In genomic region chr11:5102246-5102645, GRCh38 we compare ENCODE assay signal across 35 cellular contexts. TPM values are rescaled to one million over a fixed set of nuclear protein-coding genes. Genes with fewer than 3 reads are reported as not detected.
"Had no signal": no experiment of that assay in that cellular context is flagged by ENCODE, and none has a peak within 500 bp of the region (broad histone marks: within the 10 kb centered on the region; RNA-seq: fewer than 3 reads in every experiment).

No MANE protein-coding gene starts in this region.

- H3K4me3 ChIP-seq: adrenal gland, body of pancreas, esophagus squamous epithelium, hepatocyte, pancreas, prostate gland, skin epidermis, testis, transverse colon had no signal

- H3K79me2 ChIP-seq: hepatocyte had no signal

- H3K4me3 Mint-ChIP-seq: activated naive CD4-positive, alpha-beta T cell treated with anti-CD3 and anti-CD28 coated beads for 36 hours; activated naive CD8-positive, alpha-beta T cell treated with anti-CD3 and anti-CD28 coated beads for 36 hours; activated T-helper 1 cell treated with anti-CD3 and anti-CD28 coated beads, Interleukin-12 subunit alpha, Interleukin-12 subunit beta, Interleukin-2, Interleukin-4 antibody, amounts not matched to agents 30 ng/mL and 10 ng/mL and 1 ng/mL, durations not matched to agents 14 hours and 24 hours and 36 hours; naive thymus-derived CD8-positive, alpha-beta T cell; neural crest cell; T-helper 2 cell treated with Interferon-gamma antibody and Interleukin-4, amounts not matched to agents 5 μg/mL and 100 μg/mL, for 36 hours had no signal

- H3K27ac ChIP-seq: adrenal gland, body of pancreas, epithelial cell of prostate, esophagus squamous epithelium, hepatocyte, pancreas, prostate gland, skin epidermis, testis, transverse colon had no signal

- H3K27ac Mint-ChIP-seq: activated naive CD4-positive, alpha-beta T cell treated with anti-CD3 and anti-CD28 coated beads for 36 hours; activated naive CD8-positive, alpha-beta T cell treated with anti-CD3 and anti-CD28 coated beads for 36 hours; activated T-helper 1 cell treated with anti-CD3 and anti-CD28 coated beads, Interleukin-12 subunit alpha, Interleukin-12 subunit beta, Interleukin-2, Interleukin-4 antibody, amounts not matched to agents 30 ng/mL and 10 ng/mL and 1 ng/mL, durations not matched to agents 14 hours and 24 hours and 36 hours; naive thymus-derived CD8-positive, alpha-beta T cell; T-helper 2 cell treated with Interferon-gamma antibody and Interleukin-4, amounts not matched to agents 5 μg/mL and 100 μg/mL, for 36 hours had no signal

- ATAC-seq: body of pancreas; naive thymus-derived CD8-positive, alpha-beta T cell; pancreas; sciatic nerve; stimulated activated naive CD8-positive, alpha-beta T cell treated with anti-CD3 and anti-CD28 coated beads, Interleukin-15, Interleukin-2, amounts not matched to agents 100 U/mL and 50 U/mL, for 24 hours had no signal

- H3K36me3 ChIP-seq: adrenal gland, esophagus squamous epithelium, pancreas, prostate gland, transverse colon had no signal

- H3K9me3 Mint-ChIP-seq: activated naive CD4-positive, alpha-beta T cell treated with anti-CD3 and anti-CD28 coated beads for 36 hours; activated naive CD8-positive, alpha-beta T cell treated with anti-CD3 and anti-CD28 coated beads for 36 hours; activated T-helper 1 cell treated with anti-CD3 and anti-CD28 coated beads, Interleukin-12 subunit alpha, Interleukin-12 subunit beta, Interleukin-2, Interleukin-4 antibody, amounts not matched to agents 30 ng/mL and 10 ng/mL and 1 ng/mL, durations not matched to agents 14 hours and 24 hours and 36 hours; neural crest cell; T-helper 2 cell treated with Interferon-gamma antibody and Interleukin-4, amounts not matched to agents 5 μg/mL and 100 μg/mL, for 36 hours had no signal

- DNase-seq: activated CD4-positive, alpha-beta T cell treated with anti-CD3 and anti-CD28 coated beads for 4 hours; activated CD4-positive, alpha-beta T cell treated with anti-CD3 and anti-CD28 coated beads, Interleukin-2, amount 50 U/mL, for 48 hours; activated CD8-positive, alpha-beta memory T cell treated with anti-CD3 and anti-CD28 coated beads, Interleukin-2, amount 50 U/mL, for 4 hours; activated effector memory CD4-positive, alpha-beta T cell treated with anti-CD3 and anti-CD28 coated beads, Interleukin-2, amount 50 U/mL, for 16 hours; activated naive CD4-positive, alpha-beta T cell treated with anti-CD3 and anti-CD28 coated beads for 36 hours; activated naive CD8-positive, alpha-beta T cell treated with anti-CD3 and anti-CD28 coated beads for 36 hours; activated T-cell treated with anti-CD3 and anti-CD28 coated beads, Interleukin-2, amount 50 U/mL, for 1 hour; adrenal gland; aorta; body of pancreas; dermis blood vessel endothelial cell; effector CD4-positive, alpha-beta T cell; esophagus squamous epithelium; islet precursor cell; naive thymus-derived CD8-positive, alpha-beta T cell; nucleus accumbens; pancreas; retina; stimulated activated CD4-positive, alpha-beta T cell treated with anti-CD3 and anti-CD28 coated beads, Interleukin-12 subunit alpha, Interleukin-12 subunit beta, amount 100 ng/mL, for 4 hours; stimulated activated CD4-positive, alpha-beta T cell treated with anti-CD3 and anti-CD28 coated beads, Interleukin-4, amount 100 ng/mL, for 1 hour; stimulated activated naive CD8-positive, alpha-beta T cell treated with anti-CD3 and anti-CD28 coated beads, Interleukin-15, Interleukin-2, amounts not matched to agents 100 U/mL and 50 U/mL, for 24 hours; testis; transverse colon had no signal

- H3K4me1 Mint-ChIP-seq: activated naive CD8-positive, alpha-beta T cell treated with anti-CD3 and anti-CD28 coated beads for 36 hours; naive thymus-derived CD8-positive, alpha-beta T cell; neural crest cell had no signal

- H3K36me3 Mint-ChIP-seq: activated naive CD8-positive, alpha-beta T cell treated with anti-CD3 and anti-CD28 coated beads for 36 hours; naive thymus-derived CD8-positive, alpha-beta T cell had no signal

- H3K4me1 ChIP-seq: adrenal gland, body of pancreas, esophagus squamous epithelium, pancreas, prostate gland, testis, transverse colon had no signal

- H3K4me2 ChIP-seq: hepatocyte had no signal

- H3K27me3 ChIP-seq: adrenal gland, body of pancreas, esophagus squamous epithelium, hepatocyte, testis, transverse colon had no signal

RNA-seq across cellular contexts. Expression of gene OR52E1, which starts 32.9 kb away (rescaled TPM):
- total RNA-seq: activated CD8-positive, alpha-beta memory T cell treated with anti-CD3 and anti-CD28 coated beads for 36 hours; activated naive CD4-positive, alpha-beta T cell treated with anti-CD3 and anti-CD28 coated beads for 36 hours; activated naive CD8-positive, alpha-beta T cell treated with anti-CD3 and anti-CD28 coated beads for 36 hours; activated T-helper 1 cell treated with anti-CD3 and anti-CD28 coated beads, Interleukin-12 subunit alpha, Interleukin-12 subunit beta, Interleukin-2, Interleukin-4 antibody, amounts not matched to agents 30 ng/mL and 10 ng/mL and 1 ng/mL, durations not matched to agents 14 hours and 24 hours and 36 hours; adrenal gland; aorta; body of pancreas; dermis blood vessel endothelial cell; esophagus squamous epithelium; frontal cortex; hepatocyte; liver; naive thymus-derived CD8-positive, alpha-beta T cell; neural crest cell; pancreas; prostate gland; sciatic nerve; testis; transverse colon; urinary bladder had no signal
- polyA plus RNA-seq: adrenal gland; aorta; hepatocyte; liver; naive thymus-derived CD8-positive, alpha-beta T cell; pancreas; urinary bladder had no signal

RNA-seq across cellular contexts. Expression of gene OR52A5, which starts 35.9 kb away (rescaled TPM):
- total RNA-seq: activated CD8-positive, alpha-beta memory T cell treated with anti-CD3 and anti-CD28 coated beads for 36 hours; activated naive CD4-positive, alpha-beta T cell treated with anti-CD3 and anti-CD28 coated beads for 36 hours; activated naive CD8-positive, alpha-beta T cell treated with anti-CD3 and anti-CD28 coated beads for 36 hours; activated T-helper 1 cell treated with anti-CD3 and anti-CD28 coated beads, Interleukin-12 subunit alpha, Interleukin-12 subunit beta, Interleukin-2, Interleukin-4 antibody, amounts not matched to agents 30 ng/mL and 10 ng/mL and 1 ng/mL, durations not matched to agents 14 hours and 24 hours and 36 hours; adrenal gland; aorta; body of pancreas; dermis blood vessel endothelial cell; esophagus squamous epithelium; frontal cortex; hepatocyte; liver; naive thymus-derived CD8-positive, alpha-beta T cell; neural crest cell; pancreas; prostate gland; sciatic nerve; transverse colon; urinary bladder had no signal
- polyA plus RNA-seq: adrenal gland; aorta; hepatocyte; liver; naive thymus-derived CD8-positive, alpha-beta T cell; pancreas; urinary bladder had no signal

RNA-seq across cellular contexts. Expression of gene OR52E2, which starts 42.8 kb away (rescaled TPM):
- total RNA-seq: activated CD8-positive, alpha-beta memory T cell treated with anti-CD3 and anti-CD28 coated beads for 36 hours; activated naive CD4-positive, alpha-beta T cell treated with anti-CD3 and anti-CD28 coated beads for 36 hours; activated naive CD8-positive, alpha-beta T cell treated with anti-CD3 and anti-CD28 coated beads for 36 hours; activated T-helper 1 cell treated with anti-CD3 and anti-CD28 coated beads, Interleukin-12 subunit alpha, Interleukin-12 subunit beta, Interleukin-2, Interleukin-4 antibody, amounts not matched to agents 30 ng/mL and 10 ng/mL and 1 ng/mL, durations not matched to agents 14 hours and 24 hours and 36 hours; adrenal gland; aorta; body of pancreas; dermis blood vessel endothelial cell; esophagus squamous epithelium; frontal cortex; hepatocyte; liver; naive thymus-derived CD8-positive, alpha-beta T cell; neural crest cell; pancreas; prostate gland; sciatic nerve; transverse colon; urinary bladder had no signal
- polyA plus RNA-seq: adrenal gland; aorta; hepatocyte; liver; naive thymus-derived CD8-positive, alpha-beta T cell; pancreas; urinary bladder had no signal

RNA-seq across cellular contexts. Expression of gene OR52A1, which starts 52.3 kb away (rescaled TPM):
- total RNA-seq: activated CD8-positive, alpha-beta memory T cell treated with anti-CD3 and anti-CD28 coated beads for 36 hours; activated naive CD4-positive, alpha-beta T cell treated with anti-CD3 and anti-CD28 coated beads for 36 hours; activated naive CD8-positive, alpha-beta T cell treated with anti-CD3 and anti-CD28 coated beads for 36 hours; activated T-helper 1 cell treated with anti-CD3 and anti-CD28 coated beads, Interleukin-12 subunit alpha, Interleukin-12 subunit beta, Interleukin-2, Interleukin-4 antibody, amounts not matched to agents 30 ng/mL and 10 ng/mL and 1 ng/mL, durations not matched to agents 14 hours and 24 hours and 36 hours; adrenal gland; aorta; body of pancreas; dermis blood vessel endothelial cell; esophagus squamous epithelium; hepatocyte; liver; naive thymus-derived CD8-positive, alpha-beta T cell; neural crest cell; pancreas; sciatic nerve; transverse colon; urinary bladder had no signal
- polyA plus RNA-seq: adrenal gland; aorta; hepatocyte; liver; naive thymus-derived CD8-positive, alpha-beta T cell; pancreas; urinary bladder had no signal

RNA-seq across cellular contexts. Expression of gene OR52J3, which starts 55.9 kb away (rescaled TPM):
- total RNA-seq: activated CD8-positive, alpha-beta memory T cell treated with anti-CD3 and anti-CD28 coated beads for 36 hours; activated naive CD4-positive, alpha-beta T cell treated with anti-CD3 and anti-CD28 coated beads for 36 hours; activated naive CD8-positive, alpha-beta T cell treated with anti-CD3 and anti-CD28 coated beads for 36 hours; activated T-helper 1 cell treated with anti-CD3 and anti-CD28 coated beads, Interleukin-12 subunit alpha, Interleukin-12 subunit beta, Interleukin-2, Interleukin-4 antibody, amounts not matched to agents 30 ng/mL and 10 ng/mL and 1 ng/mL, durations not matched to agents 14 hours and 24 hours and 36 hours; adrenal gland; aorta; body of pancreas; dermis blood vessel endothelial cell; esophagus squamous epithelium; frontal cortex; hepatocyte; liver; naive thymus-derived CD8-positive, alpha-beta T cell; neural crest cell; pancreas; prostate gland; sciatic nerve; testis; transverse colon; urinary bladder had no signal
- polyA plus RNA-seq: adrenal gland; aorta; hepatocyte; liver; naive thymus-derived CD8-positive, alpha-beta T cell; pancreas; urinary bladder had no signal
